10 cellular contexts compared by ENCODE assay signal in the genomic region with DNA sequence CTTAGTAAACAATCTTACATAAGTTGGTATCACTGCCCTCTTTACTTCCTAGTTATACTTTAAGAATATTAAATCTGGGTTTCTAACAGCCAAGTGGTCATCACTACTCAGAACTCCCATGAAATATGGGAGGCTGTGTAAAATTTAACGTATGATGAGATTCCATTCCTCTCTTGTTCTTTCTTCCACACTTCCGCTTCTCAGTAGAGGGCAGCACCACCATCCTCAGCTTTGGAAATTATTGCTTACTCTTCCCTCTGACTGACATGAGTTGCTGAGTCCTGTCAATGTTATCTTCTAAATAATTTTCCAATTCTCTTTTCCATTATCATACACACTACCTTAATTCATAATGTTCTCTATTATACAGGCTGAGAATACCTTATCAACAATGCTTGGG.
DNase-seq lines count a peak whose midpoint lies in the region; ATAC-seq and TF ChIP-seq lines count a peak whose summit lies in the region.
"Had no signal": no experiment of that assay in that cellular context is flagged by ENCODE, and none has a peak within 500 bp of the region (broad histone marks: within the 10 kb centered on the region; RNA-seq: fewer than 3 reads in every experiment).

No MANE protein-coding gene starts in this region.

- no peak overlapping the region for H3K9ac ChIP-seq in endodermal cell (ENCODE audit: extremely low read depth, low read length, poor library complexity, severe bottlenecking)

- H3K36me3 ChIP-seq in left ventricle myocardium inferior (peaks cover 4% of the 10 kb centered on the region), endodermal cell (ENCODE audit: control insufficient read depth, insufficient read depth, low read length) (no peaks in the 10 kb centered on the region), testis (ENCODE audit: low read depth, missing control alignments) (no peaks in the 10 kb centered on the region)

- WGBS in endodermal cell (ENCODE audit: insufficient coverage in 1 of 2, insufficient read length in 1 of 2), 2 experiments, result 80 to 90% methylated on average over 2 of the region's 2 CpGs
- WGBS in testis, 2 donors, result 63 to 80% methylated on average over 2 of the region's 2 CpGs

- H3K4me1 ChIP-seq in left ventricle myocardium inferior, result peaks cover 12% of the 10 kb centered on the region
- H3K4me1 ChIP-seq in endodermal cell (ENCODE audit: control insufficient read depth, insufficient read depth, low read length), result no peaks in the 10 kb centered on the region
- no peaks in the 10 kb centered on the region for H3K4me1 ChIP-seq in testis

- intact Hi-C loops in left ventricle myocardium inferior (cut with micrococcal nuclease) (no loop called here), left ventricle myocardium superior (cut with micrococcal nuclease) (no loop called here), testis (cut with DNase I; ENCODE audit: low total_unique reads) (no loop called here)

- no peak for TF ChIP-seq POLR2A in testis (IDR thresholded peaks at IDR 0.05)

- no peaks in the 10 kb centered on the region for H3K4me1 Mint-ChIP-seq in endodermal cell

- no peaks in the 10 kb centered on the region for H3K27me3 Mint-ChIP-seq in endodermal cell (ENCODE audit: insufficient read depth)

- H3K4me3 Mint-ChIP-seq in endodermal cell, result no peak overlapping the region

- H3K4me3 ChIP-seq in left ventricle myocardium inferior, result no peak overlapping the region
- no peak overlapping the region for H3K4me3 ChIP-seq in endodermal cell (ENCODE audit: low read length)
- no peak overlapping the region for H3K4me3 ChIP-seq in testis

- H3K27ac ChIP-seq in left ventricle myocardium inferior (replicated peaks) (no peak overlapping the region), endodermal cell (ENCODE audit: low read depth, low read length) (no peak overlapping the region), testis (no peak overlapping the region)
- H3K27ac ChIP-seq: neutrophil had no signal

- H3K27ac Mint-ChIP-seq in endodermal cell, result no peak overlapping the region

- ATAC-seq in left ventricle myocardium superior (no peak), HG02588 (IDR thresholded peaks at IDR 0.05; ENCODE audit: unreplicated experiment) (no peak)

- DNase-seq in left ventricle myocardium inferior, result no peak
- no peak for DNase-seq in left ventricle myocardium superior
- DNase-seq in NCI-H1694 treated with DMSO at 0.1 percent for 48 hours (lab: John Stamatoyannopoulos, UW), result peak; percentile 14
- DNase-seq in endodermal cell, result peak; percentile 51
- peak; percentile 30 for DNase-seq in testis
- no peak for DNase-seq in ureter (ENCODE audit: low spot score)
- DNase-seq in stimulated activated CD4-positive, alpha-beta T cell treated with anti-CD3 and anti-CD28 coated beads, Interleukin-2, amount 100 ng/mL, for 48 hours, result no peak
- DNase-seq: activated naive CD4-positive, alpha-beta T cell treated with anti-CD3 and anti-CD28 coated beads, Interleukin-2, amount 50 U/mL, for 16 hours had no signal

- H3K9me3 ChIP-seq in left ventricle myocardium inferior (replicated peaks) (no peaks in the 10 kb centered on the region), endodermal cell (ENCODE audit: control insufficient read depth, low read length) (no peaks in the 10 kb centered on the region), testis (no peaks in the 10 kb centered on the region)
- H3K9me3 ChIP-seq: neutrophil had no signal

- no peaks in the 10 kb centered on the region for H3K36me3 Mint-ChIP-seq in endodermal cell (ENCODE audit: low read depth)

- TF ChIP-seq CTCF in left ventricle myocardium inferior (IDR thresholded peaks at IDR 0.05; ENCODE audit: borderline replicate concordance) (peak; percentile 31), endodermal cell (conservative IDR thresholded peaks at IDR 0.05) (peak; percentile 69), testis (IDR thresholded peaks at IDR 0.05) (no peak)

- H3K27me3 ChIP-seq in left ventricle myocardium inferior (ENCODE audit: low read depth), result no peaks in the 10 kb centered on the region
- no peaks in the 10 kb centered on the region for H3K27me3 ChIP-seq in endodermal cell (ENCODE audit: control insufficient read depth, insufficient read depth, low read length, poor library complexity, severe bottlenecking)
- no peaks in the 10 kb centered on the region for H3K27me3 ChIP-seq in testis
- H3K27me3 ChIP-seq: neutrophil had no signal

- no peaks in the 10 kb centered on the region for H3K9me3 Mint-ChIP-seq in endodermal cell

Comparison
In these comparisons a context has a peak if more than half of its experiments do, and no peak if none do; other contexts are left out.
1. DNase-seq: peak in NCI-H1694 treated with DMSO at 0.1 percent for 48 hours (single experiment), endodermal cell (single experiment) and testis (single experiment); none in left ventricle myocardium inferior (single experiment), left ventricle myocardium superior (single experiment), ureter (single experiment) and stimulated activated CD4-positive, alpha-beta T cell treated with anti-CD3 and anti-CD28 coated beads, Interleukin-2, amount 100 ng/mL, for 48 hours (0 of 2).
2. CTCF ChIP-seq: peak in left ventricle myocardium inferior (single experiment) and endodermal cell (single experiment); none in testis (0 of 3).